8 cellular contexts compared by ENCODE assay signal in the genomic region with DNA sequence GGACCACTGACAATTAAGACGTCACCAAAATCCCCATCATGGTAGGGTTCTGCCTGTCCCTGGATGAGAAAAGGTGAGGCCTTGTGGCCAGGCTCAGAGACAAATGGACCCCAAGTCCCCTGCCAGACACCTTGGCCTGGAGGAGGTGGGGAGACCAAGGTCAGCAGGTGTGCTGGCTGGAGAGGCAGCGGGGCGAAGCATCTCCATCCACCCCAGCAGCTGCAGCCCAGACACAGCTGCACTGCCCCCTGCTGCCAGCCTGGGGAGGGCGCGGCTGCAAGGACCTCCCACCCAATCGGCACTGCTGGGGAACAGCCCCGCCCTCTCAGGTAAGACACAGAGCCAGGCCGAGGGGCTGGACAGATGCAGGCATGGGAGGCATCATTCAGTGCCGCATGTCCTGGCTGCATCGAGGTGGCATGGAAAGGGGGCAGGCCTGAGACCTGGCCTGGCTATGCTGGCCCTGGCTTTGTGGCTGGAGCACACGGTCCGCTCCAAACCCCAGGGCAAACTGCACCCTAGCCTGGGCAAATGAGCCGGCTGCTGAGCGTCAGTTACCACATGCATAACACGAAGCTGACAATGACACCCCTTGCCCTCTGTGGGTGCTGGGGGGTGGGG. TPM values are rescaled to one million over a fixed set of nuclear protein-coding genes. Genes with fewer than 3 reads are reported as not detected.
DNase-seq lines count a peak whose midpoint lies in the region; ATAC-seq, FAIRE-seq and TF ChIP-seq lines count a peak whose summit lies in the region.

No MANE protein-coding gene starts in this region.

- FAIRE-seq in urothelium cell line (lab: Jason Lieb, UNC): peak; percentile 87

- no peaks in the 10 kb centered on the region for H3K9me3 Mint-ChIP-seq in naive thymus-derived CD8-positive, alpha-beta T cell

- DNase-seq in AG09309 (ENCODE audit: low read depth): no peak
- DNase-seq in GM19240 (ENCODE audit: insufficient read length, low spot score): peak; percentile 87
- peak; percentile 57 to 62 (median 61) for DNase-seq in T-helper 17 cell
- no peak for DNase-seq in astrocyte of the cerebellum (ENCODE audit: low read depth)
- DNase-seq in naive thymus-derived CD8-positive, alpha-beta T cell: peak; percentile 61 to 86 (median 72)
- DNase-seq in urothelium cell line (ENCODE audit: low spot score): peak; percentile 51
- no peak for DNase-seq in NCI-H2029 (lab: John Stamatoyannopoulos, UW)

- H3K4me1 Mint-ChIP-seq in T-helper 17 cell: peaks cover 22% of the 10 kb centered on the region
- H3K4me1 Mint-ChIP-seq in naive thymus-derived CD8-positive, alpha-beta T cell: peaks cover 24 to 36% (median 32%) of the 10 kb centered on the region in 4 donors

- ATAC-seq in T-helper 17 cell: peak; percentile 97
- peak; percentile 99 for ATAC-seq in naive thymus-derived CD8-positive, alpha-beta T cell
- no peak for ATAC-seq in GM19035 (IDR thresholded peaks at IDR 0.05; ENCODE audit: unreplicated experiment)

- H3K36me3 Mint-ChIP-seq in T-helper 17 cell (ENCODE audit: low read depth): no peaks in the 10 kb centered on the region
- H3K36me3 Mint-ChIP-seq in naive thymus-derived CD8-positive, alpha-beta T cell: no peaks in the 10 kb centered on the region

- peak overlapping the region; percentile 36 for H3K4me3 Mint-ChIP-seq in T-helper 17 cell
- no peak overlapping the region for H3K4me3 Mint-ChIP-seq in naive thymus-derived CD8-positive, alpha-beta T cell

- in situ Hi-C loops in astrocyte of the cerebellum (cut with HindIII; ENCODE audit: low sequenced_read_pairs): no loop called here

- H3K9me3 ChIP-seq in T-helper 17 cell (ENCODE audit: control insufficient read depth, low read length, poor library complexity, severe bottlenecking): no peaks in the 10 kb centered on the region

- H3K4me3 ChIP-seq in AG09309 (ENCODE audit: control insufficient read depth, low read depth, low read length): no peak overlapping the region
- no peak overlapping the region for H3K4me3 ChIP-seq in astrocyte of the cerebellum (ENCODE audit: low read depth, low read length)

- POLR2A ChIA-PET in naive thymus-derived CD8-positive, alpha-beta T cell (lab: Charles Lee): interaction anchor here (0.6 to 2.7 kb wide), 7 partner anchors 10 to 181 kb away, joined by 3 to 16 read pairs (median 3); partner anchors contain the start of gene MFNG

- TF ChIP-seq CTCF in AG09309 (IDR thresholded peaks at IDR 0.05; ENCODE audit: control insufficient read depth, insufficient read depth, low read depth, low read length, missing control alignments) (peak; percentile 19), astrocyte of the cerebellum (IDR thresholded peaks at IDR 0.05; ENCODE audit: low read depth, low read length, missing control alignments) (peak; percentile 41)

- no peak overlapping the region for H3K27ac Mint-ChIP-seq in T-helper 17 cell
- H3K27ac Mint-ChIP-seq in naive thymus-derived CD8-positive, alpha-beta T cell: peak overlapping the region in 1 of 10 donors; percentile 8

- H3K27me3 Mint-ChIP-seq in T-helper 17 cell: peaks cover 5% of the 10 kb centered on the region
- H3K27me3 Mint-ChIP-seq in naive thymus-derived CD8-positive, alpha-beta T cell: no peaks in the 10 kb centered on the region

RNA-seq across cellular contexts. Expression of gene MFNG, which starts 12.2 kb away (rescaled TPM):
- total RNA-seq in T-helper 17 cell: 100 to 1,000 TPM; 139 to 150 TPM
- total RNA-seq in naive thymus-derived CD8-positive, alpha-beta T cell: 100 to 1,000 TPM; 233 to 235 TPM
- 100 to 1,000 TPM; 290 to 401 (median 329) TPM for polyA plus RNA-seq in naive thymus-derived CD8-positive, alpha-beta T cell

RNA-seq across cellular contexts. Expression of gene CARD10, which starts 20.8 kb away (rescaled TPM):
- under 1 TPM; 0.12 to 0.31 TPM for total RNA-seq in T-helper 17 cell
- 1 to 10 TPM; 1.2 to 1.4 TPM for total RNA-seq in naive thymus-derived CD8-positive, alpha-beta T cell
- polyA plus RNA-seq in naive thymus-derived CD8-positive, alpha-beta T cell: under 1 TPM in 1 of 3 donors, not detected in 2; 0.22 TPM

Comparison
In these comparisons a context has a peak if more than half of its experiments do, and no peak if none do; other contexts are left out.
1. DNase-seq: peak in GM19240 (single experiment), T-helper 17 cell (3 of 3), naive thymus-derived CD8-positive, alpha-beta T cell (10 of 10) and urothelium cell line (single experiment); none in AG09309 (single experiment), astrocyte of the cerebellum (single experiment) and NCI-H2029 (single experiment).